In genomic region chr2:177256026-177256425, GRCh38 we compare ENCODE assay signal across 17 cellular contexts. TPM values are rescaled to one million over a fixed set of nuclear protein-coding genes. Genes with fewer than 3 reads are reported as not detected.
DNase-seq lines count a peak whose midpoint lies in the region; ATAC-seq and TF ChIP-seq lines count a peak whose summit lies in the region.
"Had no signal": no experiment of that assay in that cellular context is flagged by ENCODE, and none has a peak within 500 bp of the region (broad histone marks: within the 10 kb centered on the region; RNA-seq: fewer than 3 reads in every experiment).

No MANE protein-coding gene starts in this region.

- peaks cover 45 to 77% of the 10 kb centered on the region in 2 donors for H3K4me1 ChIP-seq in naive thymus-derived CD4-positive, alpha-beta T cell (ENCODE audit: control insufficient read depth in 2 of 2, insufficient read depth in 2 of 2, low read length in 2 of 2)
- peaks cover 16 to 79% of the 10 kb centered on the region in 2 donors for H3K4me1 ChIP-seq in ascending aorta
- peaks cover 41% of the 10 kb centered on the region for H3K4me1 ChIP-seq in effector memory CD4-positive, alpha-beta T cell (ENCODE audit: control insufficient read depth, insufficient read depth, low read length, poor library complexity, severe bottlenecking)
- H3K4me1 ChIP-seq: BE2C had no signal

- H3K9me3 ChIP-seq in naive thymus-derived CD4-positive, alpha-beta T cell (ENCODE audit: control insufficient read depth in 2 of 3, low read length in 3 of 3), result no peaks in the 10 kb centered on the region
- H3K9me3 ChIP-seq in ascending aorta, result no peaks in the 10 kb centered on the region
- no peaks in the 10 kb centered on the region for H3K9me3 ChIP-seq in effector memory CD4-positive, alpha-beta T cell (ENCODE audit: control insufficient read depth, low read length)
- H3K9me3 ChIP-seq: BE2C had no signal

- no peak overlapping the region for H3K4me3 Mint-ChIP-seq in stimulated activated naive CD8-positive, alpha-beta T cell treated with anti-CD3 and anti-CD28 coated beads, Interleukin-15, Interleukin-2, amounts not matched to agents 100 ng/mL and 50 ng/mL, for 24 hours
- peak overlapping the region; percentile 32 for H3K4me3 Mint-ChIP-seq in activated T-helper 1 cell treated with anti-CD3 and anti-CD28 coated beads, Interleukin-12 subunit alpha, Interleukin-12 subunit beta, Interleukin-2, Interleukin-4 antibody, amounts not matched to agents 30 ng/mL and 10 ng/mL and 1 ng/mL, durations not matched to agents 14 hours and 24 hours and 36 hours
- H3K4me3 Mint-ChIP-seq in naive thymus-derived CD4-positive, alpha-beta T cell, result peak overlapping the region in 9 of 10 donors; percentile 14 to 97 (median 72)
- H3K4me3 Mint-ChIP-seq: T-helper 17 cell, WTC11 had no signal

- no peaks in the 10 kb centered on the region for H3K9me3 Mint-ChIP-seq in stimulated activated naive CD8-positive, alpha-beta T cell treated with anti-CD3 and anti-CD28 coated beads, Interleukin-15, Interleukin-2, amounts not matched to agents 100 ng/mL and 50 ng/mL, for 24 hours
- peaks cover 4% of the 10 kb centered on the region for H3K9me3 Mint-ChIP-seq in activated T-helper 1 cell treated with anti-CD3 and anti-CD28 coated beads, Interleukin-12 subunit alpha, Interleukin-12 subunit beta, Interleukin-2, Interleukin-4 antibody, amounts not matched to agents 30 ng/mL and 10 ng/mL and 1 ng/mL, durations not matched to agents 14 hours and 24 hours and 36 hours
- peaks cover 0 to 3% (median 0%) of the 10 kb centered on the region in 11 donors for H3K9me3 Mint-ChIP-seq in naive thymus-derived CD4-positive, alpha-beta T cell

- peaks cover 97% of the 10 kb centered on the region for H3K4me1 Mint-ChIP-seq in stimulated activated naive CD8-positive, alpha-beta T cell treated with anti-CD3 and anti-CD28 coated beads, Interleukin-15, Interleukin-2, amounts not matched to agents 100 ng/mL and 50 ng/mL, for 24 hours (ENCODE audit: low read depth)
- peaks cover 89% of the 10 kb centered on the region for H3K4me1 Mint-ChIP-seq in activated T-helper 1 cell treated with anti-CD3 and anti-CD28 coated beads, Interleukin-12 subunit alpha, Interleukin-12 subunit beta, Interleukin-2, Interleukin-4 antibody, amounts not matched to agents 30 ng/mL and 10 ng/mL and 1 ng/mL, durations not matched to agents 14 hours and 24 hours and 36 hours (ENCODE audit: low read depth)
- H3K4me1 Mint-ChIP-seq in naive thymus-derived CD4-positive, alpha-beta T cell, result peaks cover 69 to 100% (median 95%) of the 10 kb centered on the region in 7 donors

- peaks cover 78% of the 10 kb centered on the region for H3K36me3 Mint-ChIP-seq in stimulated activated naive CD8-positive, alpha-beta T cell treated with anti-CD3 and anti-CD28 coated beads, Interleukin-15, Interleukin-2, amounts not matched to agents 100 ng/mL and 50 ng/mL, for 24 hours (ENCODE audit: low read depth)
- H3K36me3 Mint-ChIP-seq in activated T-helper 1 cell treated with anti-CD3 and anti-CD28 coated beads, Interleukin-12 subunit alpha, Interleukin-12 subunit beta, Interleukin-2, Interleukin-4 antibody, amounts not matched to agents 30 ng/mL and 10 ng/mL and 1 ng/mL, durations not matched to agents 14 hours and 24 hours and 36 hours (ENCODE audit: low read depth), result peaks cover 39% of the 10 kb centered on the region
- H3K36me3 Mint-ChIP-seq in naive thymus-derived CD4-positive, alpha-beta T cell, result peaks cover 6 to 43% (median 21%) of the 10 kb centered on the region in 5 donors

- CTCF ChIA-PET in naive thymus-derived CD4-positive, alpha-beta T cell (lab: Charles Lee), result no interaction called here

- intact Hi-C loops in activated T-helper 1 cell treated with anti-CD3 and anti-CD28 coated beads, Interleukin-12 subunit alpha, Interleukin-12 subunit beta, Interleukin-2, Interleukin-4 antibody, amounts not matched to agents 30 ng/mL and 10 ng/mL and 1 ng/mL, durations not matched to agents 14 hours and 24 hours and 36 hours (cut with micrococcal nuclease), result no loop called here
- intact Hi-C loops in naive thymus-derived CD4-positive, alpha-beta T cell (cut with micrococcal nuclease), result no loop called here
- intact Hi-C loops in ascending aorta (cut with DNase I), result no loop called here

- peak overlapping the region; percentile 4 for H3K27ac ChIP-seq in naive thymus-derived CD4-positive, alpha-beta T cell (ENCODE audit: low read depth, low read length)
- peak overlapping the region in 1 of 2 donors; percentile 13 for H3K27ac ChIP-seq in ascending aorta
- no peak overlapping the region for H3K27ac ChIP-seq in effector memory CD4-positive, alpha-beta T cell (ENCODE audit: insufficient read depth, low read length, poor library complexity, severe bottlenecking)
- H3K27ac ChIP-seq: GM23248 had no signal

- H3K27ac Mint-ChIP-seq in stimulated activated naive CD8-positive, alpha-beta T cell treated with anti-CD3 and anti-CD28 coated beads, Interleukin-15, Interleukin-2, amounts not matched to agents 100 ng/mL and 50 ng/mL, for 24 hours, result peak overlapping the region; percentile 38
- H3K27ac Mint-ChIP-seq in activated T-helper 1 cell treated with anti-CD3 and anti-CD28 coated beads, Interleukin-12 subunit alpha, Interleukin-12 subunit beta, Interleukin-2, Interleukin-4 antibody, amounts not matched to agents 30 ng/mL and 10 ng/mL and 1 ng/mL, durations not matched to agents 14 hours and 24 hours and 36 hours, result peak overlapping the region; percentile 71
- peak overlapping the region in 7 of 9 donors; percentile 7 to 82 (median 64) for H3K27ac Mint-ChIP-seq in naive thymus-derived CD4-positive, alpha-beta T cell
- H3K27ac Mint-ChIP-seq: WTC11 had no signal

- no peaks in the 10 kb centered on the region for H3K36me3 ChIP-seq in naive thymus-derived CD4-positive, alpha-beta T cell (ENCODE audit: control insufficient read depth in 2 of 3, insufficient read depth in 3 of 3, low read length in 3 of 3)
- H3K36me3 ChIP-seq in ascending aorta, result no peaks in the 10 kb centered on the region
- H3K36me3 ChIP-seq in effector memory CD4-positive, alpha-beta T cell (ENCODE audit: control insufficient read depth, insufficient read depth, low read length), result peaks cover 3% of the 10 kb centered on the region
- H3K36me3 ChIP-seq: BE2C, cardiac muscle cell had no signal

- no peak for ATAC-seq in stimulated activated naive CD8-positive, alpha-beta T cell treated with anti-CD3 and anti-CD28 coated beads, Interleukin-15, Interleukin-2, amounts not matched to agents 100 U/mL and 50 U/mL, for 24 hours
- no peak for ATAC-seq in naive thymus-derived CD4-positive, alpha-beta T cell
- ATAC-seq: left cardiac atrium, T-helper 17 cell had no signal

- no peak for TF ChIP-seq CTCF in ascending aorta (IDR thresholded peaks at IDR 0.05)

- H3K27me3 Mint-ChIP-seq in stimulated activated naive CD8-positive, alpha-beta T cell treated with anti-CD3 and anti-CD28 coated beads, Interleukin-15, Interleukin-2, amounts not matched to agents 100 ng/mL and 50 ng/mL, for 24 hours, result no peaks in the 10 kb centered on the region
- H3K27me3 Mint-ChIP-seq in activated T-helper 1 cell treated with anti-CD3 and anti-CD28 coated beads, Interleukin-12 subunit alpha, Interleukin-12 subunit beta, Interleukin-2, Interleukin-4 antibody, amounts not matched to agents 30 ng/mL and 10 ng/mL and 1 ng/mL, durations not matched to agents 14 hours and 24 hours and 36 hours (ENCODE audit: insufficient read depth), result no peaks in the 10 kb centered on the region
- no peaks in the 10 kb centered on the region for H3K27me3 Mint-ChIP-seq in naive thymus-derived CD4-positive, alpha-beta T cell
- H3K27me3 Mint-ChIP-seq: T-helper 17 cell had no signal

- H3K4me3 ChIP-seq in naive thymus-derived CD4-positive, alpha-beta T cell (ENCODE audit: low read length), result no peak overlapping the region
- peak overlapping the region in 1 of 2 donors; percentile 30 for H3K4me3 ChIP-seq in ascending aorta
- no peak overlapping the region for H3K4me3 ChIP-seq in effector memory CD4-positive, alpha-beta T cell (ENCODE audit: insufficient read depth, low read depth, low read length, poor library complexity, severe bottlenecking)
- H3K4me3 ChIP-seq: cardiac muscle cell, GM23248 had no signal

- POLR2A ChIA-PET in naive thymus-derived CD4-positive, alpha-beta T cell (lab: Charles Lee), result interaction anchor here (0.8 to 4.0 kb wide), 5 partner anchors 8 to 53 kb away, joined by 3 to 44 read pairs (median 4); partner anchors contain the start of gene NFE2L2

- DNase-seq in stimulated activated naive CD8-positive, alpha-beta T cell treated with anti-CD3 and anti-CD28 coated beads, Interleukin-15, Interleukin-2, amounts not matched to agents 100 U/mL and 50 U/mL, for 24 hours, result no peak
- DNase-seq in activated T-helper 1 cell treated with anti-CD3 and anti-CD28 coated beads, Interleukin-12 subunit alpha, Interleukin-12 subunit beta, Interleukin-2, Interleukin-4 antibody, amounts not matched to agents 30 ng/mL and 10 ng/mL and 1 ng/mL, durations not matched to agents 14 hours and 24 hours and 36 hours (ENCODE audit: low spot score), result no peak
- DNase-seq in naive thymus-derived CD4-positive, alpha-beta T cell, result no peak
- DNase-seq in hepatic stellate cell (ENCODE audit: low spot score), result no peak
- DNase-seq in ascending aorta (ENCODE audit: low spot score in 2 of 2), result no peak
- DNase-seq in effector memory CD4-positive, alpha-beta T cell, result no peak
- DNase-seq: BE2C; effector CD4-positive, alpha-beta T cell; GF-D8; GM23248; left cardiac atrium; NCI-H187; stimulated activated CD4-positive, alpha-beta T cell treated with anti-CD3 and anti-CD28 coated beads, Interleukin-2, amount 100 ng/mL, for 48 hours; T-helper 17 cell had no signal

- H3K27me3 ChIP-seq in naive thymus-derived CD4-positive, alpha-beta T cell (ENCODE audit: control insufficient read depth in 2 of 2, insufficient read depth in 2 of 2, low read length in 2 of 2), result no peaks in the 10 kb centered on the region
- no peaks in the 10 kb centered on the region for H3K27me3 ChIP-seq in ascending aorta
- no peaks in the 10 kb centered on the region for H3K27me3 ChIP-seq in effector memory CD4-positive, alpha-beta T cell (replicated peaks; ENCODE audit: control insufficient read depth, insufficient read depth, low read length, poor library complexity, severe bottlenecking)
- H3K27me3 ChIP-seq: BE2C, cardiac muscle cell had no signal

RNA-seq across cellular contexts. Expression of gene NFE2L2, which starts 8.5 kb away (rescaled TPM):
- 68.2 and 71.2 TPM in 2 replicates for total RNA-seq in activated T-helper 1 cell treated with anti-CD3 and anti-CD28 coated beads, Interleukin-12 subunit alpha, Interleukin-12 subunit beta, Interleukin-2, Interleukin-4 antibody, amounts not matched to agents 30 ng/mL and 10 ng/mL and 1 ng/mL, durations not matched to agents 14 hours and 24 hours and 36 hours
- total RNA-seq in naive thymus-derived CD4-positive, alpha-beta T cell, result 10 to 100 TPM; 58.9 to 99.6 (median 74.7) TPM
- polyA plus RNA-seq in naive thymus-derived CD4-positive, alpha-beta T cell, result 10 to 100 TPM; 67.4 to 98.5 TPM
- total RNA-seq in ascending aorta, result 99.3 TPM

RNA-seq across cellular contexts. Expression of gene HNRNPA3, which starts 43.4 kb away (rescaled TPM):
- 326 and 333 TPM in 2 replicates for total RNA-seq in activated T-helper 1 cell treated with anti-CD3 and anti-CD28 coated beads, Interleukin-12 subunit alpha, Interleukin-12 subunit beta, Interleukin-2, Interleukin-4 antibody, amounts not matched to agents 30 ng/mL and 10 ng/mL and 1 ng/mL, durations not matched to agents 14 hours and 24 hours and 36 hours
- 100 to 1,000 TPM; 151 to 311 (median 184) TPM for total RNA-seq in naive thymus-derived CD4-positive, alpha-beta T cell
- polyA plus RNA-seq in naive thymus-derived CD4-positive, alpha-beta T cell, result 10 to 100 TPM; 53.3 to 69.0 TPM
- total RNA-seq in ascending aorta, result 32.9 TPM
